In the genomic region with DNA sequence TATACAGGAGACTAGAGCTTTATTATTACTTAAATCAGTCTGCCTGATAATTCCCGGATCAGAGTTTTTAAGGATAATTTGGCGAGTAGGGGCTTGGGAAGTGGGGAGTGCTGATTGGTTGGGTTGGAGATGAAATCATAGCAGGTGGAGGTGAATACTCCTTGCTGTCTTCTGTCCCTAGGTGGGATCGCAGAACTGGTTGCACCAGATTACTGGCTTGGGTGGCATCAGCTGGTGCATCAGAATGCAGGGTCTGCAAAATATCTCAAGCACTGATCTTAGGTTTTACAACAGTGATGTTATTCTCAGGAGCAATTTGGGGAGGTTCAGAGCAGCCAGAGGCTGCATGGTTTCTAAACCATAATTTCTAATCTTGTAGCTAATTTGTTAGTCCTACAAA, we compare ENCODE assay signal across 30 cellular contexts.
"Had no signal": no experiment of that assay in that cellular context is flagged by ENCODE, and none has a peak within 500 bp of the region (broad histone marks: within the 10 kb centered on the region; RNA-seq: fewer than 3 reads in every experiment).

No MANE protein-coding gene starts in this region.

- H3K4me2 ChIP-seq: PC-9 had no signal

- H3K9me3 ChIP-seq: adrenal gland, MG63 had no signal

- DNase-seq: activated CD4-positive, alpha-beta T cell treated with anti-CD3 and anti-CD28 coated beads for 36 hours; activated CD4-positive, alpha-beta T cell treated with anti-CD3 and anti-CD28 coated beads, Interleukin-2, amount 10 ng/mL, durations not matched to agents 7 days and 5 days; activated CD4-positive, alpha-beta T cell treated with anti-CD3 and anti-CD28 coated beads, Interleukin-2, amount 50 U/mL, for 48 hours; activated CD8-positive, alpha-beta T cell treated with anti-CD3 and anti-CD28 coated beads, Interleukin-2, amount 10 ng/mL, durations not matched to agents 7 days and 5 days; activated gamma-delta T cell; activated naive CD4-positive, alpha-beta T cell treated with Interleukin-2 at 50 U/mL for 16 hours; activated T-cell treated with anti-CD3 and anti-CD28 coated beads, Interleukin-2, amount 50 U/mL, for 24 hours; adrenal gland; anterior cingulate cortex; brain microvascular endothelial cell; Karpas-422; MG63; NCI-H1048; NCI-H1105 treated with DMSO at 0.1 percent for 48 hours; NCI-H1436 treated with DMSO at 0.1 percent for 48 hours; NCI-H1694 treated with DMSO at 0.1 percent for 48 hours; NCI-H2029; NCI-H345; NCI-H524 treated with DMSO at 0.1 percent for 48 hours; NCI-H748 treated with DMSO at 0.1 percent for 48 hours; NK-92 treated with Interleukin-12 subunit alpha and Interleukin-12 subunit beta, amount 100 ng/mL, for 24 hours; PC-9; Right ventricle myocardium superior; T-cell; T-helper 17 cell had no signal

- H3K27ac ChIP-seq: adrenal gland, brain microvascular endothelial cell, cardiac muscle cell, PC-9, RWPE1, SK-N-MC had no signal

- H3K4me3 ChIP-seq: adrenal gland, cardiac muscle cell, MG63, PC-9, SK-N-MC had no signal

- ATAC-seq: activated CD4-positive, alpha-beta T cell treated with anti-CD3 and anti-CD28 coated beads for 36 hours; activated CD4-positive, CD25-positive, alpha-beta regulatory T cell treated with anti-CD3 and anti-CD28 coated beads, Interleukin-2, amount 50 U/mL, for 24 hours; activated CD8-positive, alpha-beta T cell treated with anti-CD3 and anti-CD28 coated beads, Interleukin-2, amount 10 ng/mL, durations not matched to agents 7 days and 5 days; T-cell; T-helper 17 cell; WTC11 had no signal

- H3K36me3 ChIP-seq: adrenal gland, brain microvascular endothelial cell, cardiac muscle cell, MG63 had no signal

- H2AFZ ChIP-seq: PC-9 had no signal

- H3K4me1 ChIP-seq: adrenal gland had no signal

- H3K27me3 ChIP-seq: adrenal gland, brain microvascular endothelial cell, cardiac muscle cell, MG63 had no signal
